In genomic region chr2:65040414-65041261, GRCh38 we compare ENCODE assay signal across 9 cellular contexts. TPM values are rescaled to one million over a fixed set of nuclear protein-coding genes. Genes with fewer than 3 reads are reported as not detected.
A peak's percentile ranks its signal among the peaks of the same experiment; 100 is the strongest.
DNase-seq lines count a peak whose midpoint lies in the region; ATAC-seq and TF ChIP-seq lines count a peak whose summit lies in the region.
"Had no signal": no experiment of that assay in that cellular context is flagged by ENCODE, and none has a peak within 500 bp of the region (broad histone marks: within the 10 kb centered on the region; RNA-seq: fewer than 3 reads in every experiment).

No MANE protein-coding gene starts in this region.

- peaks cover 18% of the 10 kb centered on the region for H3K36me3 Mint-ChIP-seq in T-helper 2 cell treated with Interferon-gamma antibody and Interleukin-4, amounts not matched to agents 5 μg/mL and 100 μg/mL, for 36 hours (ENCODE audit: low read depth)

- intact Hi-C loops in right cardiac atrium (cut with DNase I): loop anchor here in 3 of 4 donors (2.0 to 5.0 kb wide), 2 partner anchors 123 to 124 kb away; no protein-coding TSS in a partner anchor

- no peaks in the 10 kb centered on the region for H3K9me3 ChIP-seq in right cardiac atrium (ENCODE audit: control insufficient read depth, low read length)

- no peak overlapping the region for H3K27ac ChIP-seq in right cardiac atrium (ENCODE audit: low read length)
- H3K27ac ChIP-seq: skin epidermis had no signal

- H3K4me3 ChIP-seq in right cardiac atrium (ENCODE audit: low read length): no peak overlapping the region
- H3K4me3 ChIP-seq in skeletal muscle cell (ENCODE audit: low read depth, low read length): peak overlapping the region; percentile 3
- H3K4me3 ChIP-seq: skin epidermis had no signal

- CTCF ChIA-PET in HEK293T (lab: Yijun Ruan, JAX): interaction anchor here (0.6 to 1.0 kb wide), 4 partner anchors 16 to 123 kb away, joined by 3 to 4 read pairs (median 3); no protein-coding TSS in a partner anchor

- H3K27ac Mint-ChIP-seq in T-helper 2 cell treated with Interferon-gamma antibody and Interleukin-4, amounts not matched to agents 5 μg/mL and 100 μg/mL, for 36 hours: no peak overlapping the region

- H3K4me1 ChIP-seq in right cardiac atrium (ENCODE audit: control insufficient read depth, insufficient read depth, low read length): no peaks in the 10 kb centered on the region

- POLR2A ChIA-PET in HEK293T (lab: Yijun Ruan, JAX): interaction anchor here (0.7 kb wide), 2 partner anchors 15 to 122 kb away, joined by 3 read pairs; no protein-coding TSS in a partner anchor

- H3K4me3 Mint-ChIP-seq in T-helper 2 cell treated with Interferon-gamma antibody and Interleukin-4, amounts not matched to agents 5 μg/mL and 100 μg/mL, for 36 hours: peak overlapping the region; percentile 62

- H3K4me1 Mint-ChIP-seq in T-helper 2 cell treated with Interferon-gamma antibody and Interleukin-4, amounts not matched to agents 5 μg/mL and 100 μg/mL, for 36 hours (ENCODE audit: low read depth): peaks cover 22% of the 10 kb centered on the region

- no peaks in the 10 kb centered on the region for H3K27me3 ChIP-seq in right cardiac atrium (ENCODE audit: control insufficient read depth, insufficient read depth)

- no peaks in the 10 kb centered on the region for H3K27me3 Mint-ChIP-seq in T-helper 2 cell treated with Interferon-gamma antibody and Interleukin-4, amounts not matched to agents 5 μg/mL and 100 μg/mL, for 36 hours (ENCODE audit: low read depth)

- H3K9me3 Mint-ChIP-seq in T-helper 2 cell treated with Interferon-gamma antibody and Interleukin-4, amounts not matched to agents 5 μg/mL and 100 μg/mL, for 36 hours: peaks cover 16% of the 10 kb centered on the region

- 31% methylated on average over 13 of the region's 13 CpGs for WGBS in right cardiac atrium

- peak; percentile 94 to 95 for ATAC-seq in right cardiac atrium
- no peak for ATAC-seq in GM19023 (IDR thresholded peaks at IDR 0.05; ENCODE audit: unreplicated experiment)

- DNase-seq in GDM1 (lab: John Stamatoyannopoulos, UW) (peak; percentile 63), HEK293T (ENCODE audit: extremely low spot score) (peak; percentile 85), NCI-H1694 treated with DMSO at 0.1 percent for 48 hours (lab: John Stamatoyannopoulos, UW) (peak; percentile 77), anterior cingulate cortex (lab: John Stamatoyannopoulos, UW) (peak in 55 of 58 donors; percentile 18 to 89 (median 67)), right cardiac atrium (peak; percentile 86 to 92 (median 90)), skeletal muscle cell (ENCODE audit: low read depth) (peak; percentile 53)
- DNase-seq in T-helper 2 cell treated with Interferon-gamma antibody and Interleukin-4, amounts not matched to agents 5 μg/mL and 100 μg/mL, for 36 hours (ENCODE audit: low spot score): peak; percentile 69

TF ChIP-seq in HEK293T, 16 proteins besides CTCF, POLR2A, EP300 and RAD21:
- TF ChIP-seq CTBP1 (IDR thresholded peaks at IDR 0.05; ENCODE audit: borderline replicate concordance) (no peak), LEF1 (IDR thresholded peaks at IDR 0.05; ENCODE audit: borderline replicate concordance) (no peak)

RNA-seq across cellular contexts. Expression of gene CEP68, which starts 15.6 kb away (rescaled TPM):
- 10 to 100 TPM; 12.0 to 19.3 (median 15.1) TPM for total RNA-seq in right cardiac atrium
- 8.6 TPM for polyA plus RNA-seq in right cardiac atrium

RNA-seq across cellular contexts. Expression of gene SLC1A4, which starts 51.4 kb away (rescaled TPM):
- 1 to 10 TPM; 3.6 to 5.6 (median 4.3) TPM for total RNA-seq in right cardiac atrium
- polyA plus RNA-seq in right cardiac atrium: 1.2 TPM
